In genomic region chr6:7528565-7528964, GRCh38 we compare ENCODE assay signal across 16 cellular contexts. TPM values are rescaled to one million over a fixed set of nuclear protein-coding genes. Genes with fewer than 3 reads are reported as not detected.
A peak's percentile ranks its signal among the peaks of the same experiment; 100 is the strongest.
DNase-seq lines count a peak whose midpoint lies in the region; ATAC-seq, FAIRE-seq and TF ChIP-seq lines count a peak whose summit lies in the region.
"Had no signal": no experiment of that assay in that cellular context is flagged by ENCODE, and none has a peak within 500 bp of the region (broad histone marks: within the 10 kb centered on the region; RNA-seq: fewer than 3 reads in every experiment).

No MANE protein-coding gene starts in this region.

- DNase-seq in AG08396 (ENCODE audit: low spot score), result peak; percentile 21
- peak; percentile 24 for DNase-seq in HK-2 (ENCODE audit: unreplicated experiment)
- peak; percentile 96 for DNase-seq in bronchial epithelial cell (ENCODE audit: low read depth)
- DNase-seq in kidney glomerular epithelial cell (lab: John Stamatoyannopoulos, UW), result peak; percentile 98
- no peak for DNase-seq in activated naive CD4-positive, alpha-beta T cell treated with anti-CD3 and anti-CD28 coated beads for 36 hours
- DNase-seq in GM12892 (ENCODE audit: insufficient read length), result no peak
- no peak for DNase-seq in NOMO-1 treated with DMSO at 0.1 percent for 48 hours (lab: John Stamatoyannopoulos, UW; ENCODE audit: unreplicated experiment)
- DNase-seq: activated CD8-positive, alpha-beta memory T cell treated with anti-CD3 and anti-CD28 coated beads, Interleukin-2, amount 10 ng/mL, durations not matched to agents 7 days and 5 days; activated naive CD4-positive, alpha-beta T cell treated with anti-CD3 and anti-CD28 coated beads, Interleukin-2, amount 10 ng/mL, durations not matched to agents 7 days and 5 days; BE2C; DMS53; MG63; mucosa of descending colon had no signal

- CTCF ChIA-PET in activated naive CD4-positive, alpha-beta T cell treated with anti-CD3 and anti-CD28 coated beads for 36 hours (lab: Charles Lee), result interaction anchor here (0.6 kb wide), 1 partner anchor 123 kb away, joined by 4 read pairs; no protein-coding TSS in a partner anchor

- no peaks in the 10 kb centered on the region for H3K4me1 Mint-ChIP-seq in activated naive CD4-positive, alpha-beta T cell treated with anti-CD3 and anti-CD28 coated beads for 36 hours (ENCODE audit: low read depth)
- H3K4me1 Mint-ChIP-seq: activated CD8-positive, alpha-beta memory T cell treated with anti-CD3 and anti-CD28 coated beads, Interleukin-2, amount 10 ng/mL, durations not matched to agents 7 days and 5 days; activated naive CD4-positive, alpha-beta T cell treated with anti-CD3 and anti-CD28 coated beads, Interleukin-2, amount 10 ng/mL, durations not matched to agents 7 days and 5 days had no signal

- no peaks in the 10 kb centered on the region for H3K36me3 ChIP-seq in bronchial epithelial cell (ENCODE audit: control insufficient read depth, insufficient read depth, low read length)
- H3K36me3 ChIP-seq: BE2C, MG63 had no signal

- no peak overlapping the region for H3K4me3 ChIP-seq in bronchial epithelial cell (ENCODE audit: low read depth, low read length)
- H3K4me3 ChIP-seq: MG63, mucosa of descending colon, SK-N-MC had no signal

- no peak for TF ChIP-seq CTCF in bronchial epithelial cell (IDR thresholded peaks at IDR 0.05; ENCODE audit: insufficient read depth, low read length, severe bottlenecking)

- intact Hi-C loops in activated naive CD4-positive, alpha-beta T cell treated with anti-CD3 and anti-CD28 coated beads for 36 hours (cut with micrococcal nuclease), result no loop called here

- no peaks in the 10 kb centered on the region for H3K27me3 ChIP-seq in bronchial epithelial cell (ENCODE audit: control insufficient read depth, insufficient read depth, low read length)
- H3K27me3 ChIP-seq: MG63 had no signal

- H3K9me3 Mint-ChIP-seq in activated naive CD4-positive, alpha-beta T cell treated with anti-CD3 and anti-CD28 coated beads for 36 hours, result no peaks in the 10 kb centered on the region
- H3K9me3 Mint-ChIP-seq: activated naive CD4-positive, alpha-beta T cell treated with anti-CD3 and anti-CD28 coated beads, Interleukin-2, amount 10 ng/mL, durations not matched to agents 7 days and 5 days had no signal

- ATAC-seq in GM18873 (IDR thresholded peaks at IDR 0.05; ENCODE audit: low FRiP score, unreplicated experiment), result no peak
- ATAC-seq: activated CD8-positive, alpha-beta memory T cell treated with anti-CD3 and anti-CD28 coated beads, Interleukin-2, amount 10 ng/mL, durations not matched to agents 7 days and 5 days; esophagus mucosa; mucosa of descending colon had no signal

- peaks cover 22% of the 10 kb centered on the region for H3K27me3 Mint-ChIP-seq in activated naive CD4-positive, alpha-beta T cell treated with anti-CD3 and anti-CD28 coated beads for 36 hours (ENCODE audit: low read depth)

- TF ChIP-seq POLR2A in GM12892 (IDR thresholded peaks at IDR 0.05; ENCODE audit: low read depth, low read length), result no peak

- no peak overlapping the region for H3K4me3 Mint-ChIP-seq in activated naive CD4-positive, alpha-beta T cell treated with anti-CD3 and anti-CD28 coated beads for 36 hours
- H3K4me3 Mint-ChIP-seq: activated CD8-positive, alpha-beta memory T cell treated with anti-CD3 and anti-CD28 coated beads, Interleukin-2, amount 10 ng/mL, durations not matched to agents 7 days and 5 days; activated naive CD4-positive, alpha-beta T cell treated with anti-CD3 and anti-CD28 coated beads, Interleukin-2, amount 10 ng/mL, durations not matched to agents 7 days and 5 days had no signal

- FAIRE-seq in bronchial epithelial cell (lab: Jason Lieb, UNC) (no peak), GM12892 (lab: Jason Lieb, UNC) (no peak)

- H3K27ac Mint-ChIP-seq in activated naive CD4-positive, alpha-beta T cell treated with anti-CD3 and anti-CD28 coated beads for 36 hours, result no peak overlapping the region
- H3K27ac Mint-ChIP-seq: activated CD8-positive, alpha-beta memory T cell treated with anti-CD3 and anti-CD28 coated beads, Interleukin-2, amount 10 ng/mL, durations not matched to agents 7 days and 5 days; activated naive CD4-positive, alpha-beta T cell treated with anti-CD3 and anti-CD28 coated beads, Interleukin-2, amount 10 ng/mL, durations not matched to agents 7 days and 5 days had no signal

- H3K36me3 Mint-ChIP-seq in activated naive CD4-positive, alpha-beta T cell treated with anti-CD3 and anti-CD28 coated beads for 36 hours (ENCODE audit: low read depth), result no peaks in the 10 kb centered on the region
- H3K36me3 Mint-ChIP-seq: activated CD8-positive, alpha-beta memory T cell treated with anti-CD3 and anti-CD28 coated beads, Interleukin-2, amount 10 ng/mL, durations not matched to agents 7 days and 5 days; activated naive CD4-positive, alpha-beta T cell treated with anti-CD3 and anti-CD28 coated beads, Interleukin-2, amount 10 ng/mL, durations not matched to agents 7 days and 5 days had no signal

RNA-seq across cellular contexts. Expression of gene DSP, which starts 12.9 kb away (rescaled TPM):
- total RNA-seq in bronchial epithelial cell, result 394 and 699 TPM in 2 replicates
- total RNA-seq in activated naive CD4-positive, alpha-beta T cell treated with anti-CD3 and anti-CD28 coated beads for 36 hours, result under 1 TPM in 1 of 2 experiments, not detected in 1; 0.22 TPM
- not detected for polyA plus RNA-seq in GM12892 (2012; ENCODE audit: missing spikeins)

Comparison
In these comparisons a context has a peak if more than half of its experiments do, and no peak if none do; other contexts are left out.
1. DNase-seq: peak in AG08396 (single experiment), HK-2 (single experiment), bronchial epithelial cell (single experiment) and kidney glomerular epithelial cell (single experiment); none in activated naive CD4-positive, alpha-beta T cell treated with anti-CD3 and anti-CD28 coated beads for 36 hours (single experiment), GM12892 (single experiment) and NOMO-1 treated with DMSO at 0.1 percent for 48 hours (single experiment).
2. RNA of gene DSP, which starts 12.9 kb away (total RNA-seq): 394 to 699 TPM in bronchial epithelial cell; 0.22 TPM in activated naive CD4-positive, alpha-beta T cell treated with anti-CD3 and anti-CD28 coated beads for 36 hours; every median in the first group is over 100 times any median in the second.